2 cellular contexts compared by ENCODE assay signal in genomic region chr6:137119196-137120104, GRCh38.
TF ChIP-seq lines count a peak whose summit lies in the region.

No MANE protein-coding gene starts in this region.

TF ChIP-seq in HEK293, 187 proteins besides CTCF, POLR2A, EP300 and RAD21 (continued from another document):
- TF ChIP-seq, protein P1, sequence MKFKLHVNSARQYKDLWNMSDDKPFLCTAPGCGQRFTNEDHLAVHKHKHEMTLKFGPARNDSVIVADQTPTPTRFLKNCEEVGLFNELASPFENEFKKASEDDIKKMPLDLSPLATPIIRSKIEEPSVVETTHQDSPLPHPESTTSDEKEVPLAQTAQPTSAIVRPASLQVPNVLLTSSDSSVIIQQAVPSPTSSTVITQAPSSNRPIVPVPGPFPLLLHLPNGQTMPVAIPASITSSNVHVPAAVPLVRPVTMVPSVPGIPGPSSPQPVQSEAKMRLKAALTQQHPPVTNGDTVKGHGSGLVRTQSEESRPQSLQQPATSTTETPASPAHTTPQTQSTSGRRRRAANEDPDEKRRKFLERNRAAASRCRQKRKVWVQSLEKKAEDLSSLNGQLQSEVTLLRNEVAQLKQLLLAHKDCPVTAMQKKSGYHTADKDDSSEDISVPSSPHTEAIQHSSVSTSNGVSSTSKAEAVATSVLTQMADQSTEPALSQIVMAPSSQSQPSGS (tag by site-specific recombination; IDR thresholded peaks at IDR 0.05; ENCODE audit: low read depth): no peak
- TF ChIP-seq ZNF549 (tag by site-specific recombination; IDR thresholded peaks at IDR 0.05) (peak; percentile 39; the same call in 1 of the 2 replicates), SETDB1 (IDR thresholded peaks at IDR 0.05; ENCODE audit: insufficient read length, low read length) (peak; percentile 98), ZNF670 (tag by site-specific recombination; IDR thresholded peaks at IDR 0.05; ENCODE audit: low read depth) (no peak), TRIM28 (IDR thresholded peaks at IDR 0.05; ENCODE audit: borderline replicate concordance, low read length) (peak; percentile 84; the same call in 1 of the 2 replicates)
- TF ChIP-seq, protein P2, sequence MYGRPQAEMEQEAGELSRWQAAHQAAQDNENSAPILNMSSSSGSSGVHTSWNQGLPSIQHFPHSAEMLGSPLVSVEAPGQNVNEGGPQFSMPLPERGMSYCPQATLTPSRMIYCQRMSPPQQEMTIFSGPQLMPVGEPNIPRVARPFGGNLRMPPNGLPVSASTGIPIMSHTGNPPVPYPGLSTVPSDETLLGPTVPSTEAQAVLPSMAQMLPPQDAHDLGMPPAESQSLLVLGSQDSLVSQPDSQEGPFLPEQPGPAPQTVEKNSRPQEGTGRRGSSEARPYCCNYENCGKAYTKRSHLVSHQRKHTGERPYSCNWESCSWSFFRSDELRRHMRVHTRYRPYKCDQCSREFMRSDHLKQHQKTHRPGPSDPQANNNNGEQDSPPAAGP (tag by site-specific recombination; IDR thresholded peaks at IDR 0.05): no peak

TF ChIP-seq in SK-N-SH, 30 proteins besides CTCF, POLR2A, EP300 and RAD21 (continued from another document):
- TF ChIP-seq SIN3A (IDR thresholded peaks at IDR 0.05; ENCODE audit: borderline replicate concordance, low read depth, low read length) (no peak), IRF3 (IDR thresholded peaks at IDR 0.05; ENCODE audit: low read depth, low read length) (no peak), ELF1 (IDR thresholded peaks at IDR 0.05) (no peak), USF2 (IDR thresholded peaks at IDR 0.05; ENCODE audit: borderline replicate concordance, low read depth, low read length) (no peak), NFIC (IDR thresholded peaks at IDR 0.05; ENCODE audit: borderline replicate concordance) (no peak), POLR2AphosphoS5 (IDR thresholded peaks at IDR 0.05; ENCODE audit: low read depth, low read length) (no peak), YY1 (IDR thresholded peaks at IDR 0.05; ENCODE audit: low read depth) (no peak), TCF12 (IDR thresholded peaks at IDR 0.05) (no peak), JUND (IDR thresholded peaks at IDR 0.05) (no peak), EZH2phosphoT487 (IDR thresholded peaks at IDR 0.05; ENCODE audit: borderline replicate concordance, low read depth) (no peak), RXRA (IDR thresholded peaks at IDR 0.05; ENCODE audit: borderline replicate concordance, low read depth) (no peak)
- TF ChIP-seq, protein P3, sequence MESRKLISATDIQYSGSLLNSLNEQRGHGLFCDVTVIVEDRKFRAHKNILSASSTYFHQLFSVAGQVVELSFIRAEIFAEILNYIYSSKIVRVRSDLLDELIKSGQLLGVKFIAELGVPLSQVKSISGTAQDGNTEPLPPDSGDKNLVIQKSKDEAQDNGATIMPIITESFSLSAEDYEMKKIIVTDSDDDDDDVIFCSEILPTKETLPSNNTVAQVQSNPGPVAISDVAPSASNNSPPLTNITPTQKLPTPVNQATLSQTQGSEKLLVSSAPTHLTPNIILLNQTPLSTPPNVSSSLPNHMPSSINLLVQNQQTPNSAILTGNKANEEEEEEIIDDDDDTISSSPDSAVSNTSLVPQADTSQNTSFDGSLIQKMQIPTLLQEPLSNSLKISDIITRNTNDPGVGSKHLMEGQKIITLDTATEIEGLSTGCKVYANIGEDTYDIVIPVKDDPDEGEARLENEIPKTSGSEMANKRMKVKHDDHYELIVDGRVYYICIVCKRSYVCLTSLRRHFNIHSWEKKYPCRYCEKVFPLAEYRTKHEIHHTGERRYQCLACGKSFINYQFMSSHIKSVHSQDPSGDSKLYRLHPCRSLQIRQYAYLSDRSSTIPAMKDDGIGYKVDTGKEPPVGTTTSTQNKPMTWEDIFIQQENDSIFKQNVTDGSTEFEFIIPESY (IDR thresholded peaks at IDR 0.05; ENCODE audit: borderline replicate concordance, low read depth): no peak
